In genomic region chr17:78360371-78361226, GRCh38 we compare ENCODE assay signal across 1 cellular context.
TF ChIP-seq lines count a peak whose summit lies in the region.

No MANE protein-coding gene starts in this region.

TF ChIP-seq in HepG2, 621 proteins besides CTCF, POLR2A, EP300 and RAD21 (continued from another document and continues in another):
- TF ChIP-seq, protein P1, sequence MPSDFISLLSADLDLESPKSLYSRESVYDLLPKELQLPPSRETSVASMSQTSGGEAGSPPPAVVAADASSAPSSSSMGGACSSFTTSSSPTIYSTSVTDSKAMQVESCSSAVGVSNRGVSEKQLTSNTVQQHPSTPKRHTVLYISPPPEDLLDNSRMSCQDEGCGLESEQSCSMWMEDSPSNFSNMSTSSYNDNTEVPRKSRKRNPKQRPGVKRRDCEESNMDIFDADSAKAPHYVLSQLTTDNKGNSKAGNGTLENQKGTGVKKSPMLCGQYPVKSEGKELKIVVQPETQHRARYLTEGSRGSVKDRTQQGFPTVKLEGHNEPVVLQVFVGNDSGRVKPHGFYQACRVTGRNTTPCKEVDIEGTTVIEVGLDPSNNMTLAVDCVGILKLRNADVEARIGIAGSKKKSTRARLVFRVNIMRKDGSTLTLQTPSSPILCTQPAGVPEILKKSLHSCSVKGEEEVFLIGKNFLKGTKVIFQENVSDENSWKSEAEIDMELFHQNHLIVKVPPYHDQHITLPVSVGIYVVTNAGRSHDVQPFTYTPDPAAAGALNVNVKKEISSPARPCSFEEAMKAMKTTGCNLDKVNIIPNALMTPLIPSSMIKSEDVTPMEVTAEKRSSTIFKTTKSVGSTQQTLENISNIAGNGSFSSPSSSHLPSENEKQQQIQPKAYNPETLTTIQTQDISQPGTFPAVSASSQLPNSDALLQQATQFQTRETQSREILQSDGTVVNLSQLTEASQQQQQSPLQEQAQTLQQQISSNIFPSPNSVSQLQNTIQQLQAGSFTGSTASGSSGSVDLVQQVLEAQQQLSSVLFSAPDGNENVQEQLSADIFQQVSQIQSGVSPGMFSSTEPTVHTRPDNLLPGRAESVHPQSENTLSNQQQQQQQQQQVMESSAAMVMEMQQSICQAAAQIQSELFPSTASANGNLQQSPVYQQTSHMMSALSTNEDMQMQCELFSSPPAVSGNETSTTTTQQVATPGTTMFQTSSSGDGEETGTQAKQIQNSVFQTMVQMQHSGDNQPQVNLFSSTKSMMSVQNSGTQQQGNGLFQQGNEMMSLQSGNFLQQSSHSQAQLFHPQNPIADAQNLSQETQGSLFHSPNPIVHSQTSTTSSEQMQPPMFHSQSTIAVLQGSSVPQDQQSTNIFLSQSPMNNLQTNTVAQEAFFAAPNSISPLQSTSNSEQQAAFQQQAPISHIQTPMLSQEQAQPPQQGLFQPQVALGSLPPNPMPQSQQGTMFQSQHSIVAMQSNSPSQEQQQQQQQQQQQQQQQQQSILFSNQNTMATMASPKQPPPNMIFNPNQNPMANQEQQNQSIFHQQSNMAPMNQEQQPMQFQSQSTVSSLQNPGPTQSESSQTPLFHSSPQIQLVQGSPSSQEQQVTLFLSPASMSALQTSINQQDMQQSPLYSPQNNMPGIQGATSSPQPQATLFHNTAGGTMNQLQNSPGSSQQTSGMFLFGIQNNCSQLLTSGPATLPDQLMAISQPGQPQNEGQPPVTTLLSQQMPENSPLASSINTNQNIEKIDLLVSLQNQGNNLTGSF (CRISPR knock-in tag; IDR thresholded peaks at IDR 0.05), result peak; percentile 46; the same call in 1 of the 2 replicates
- TF ChIP-seq NFIC (IDR thresholded peaks at IDR 0.05; ENCODE audit: low read length), result no peak
- TF ChIP-seq ZNF574 (CRISPR knock-in tag; IDR thresholded peaks at IDR 0.05), result peak; percentile 53
- TF ChIP-seq PRDM10 (CRISPR knock-in tag; IDR thresholded peaks at IDR 0.05; ENCODE audit: low read depth), result no peak
- no peak for TF ChIP-seq IKZF1 (IDR thresholded peaks at IDR 0.05)
- peak; percentile 46; the same call in 1 of the 2 replicates for TF ChIP-seq ZNF292 (CRISPR knock-in tag; IDR thresholded peaks at IDR 0.05; ENCODE audit: borderline replicate concordance, low read depth)
- TF ChIP-seq, protein P2, sequence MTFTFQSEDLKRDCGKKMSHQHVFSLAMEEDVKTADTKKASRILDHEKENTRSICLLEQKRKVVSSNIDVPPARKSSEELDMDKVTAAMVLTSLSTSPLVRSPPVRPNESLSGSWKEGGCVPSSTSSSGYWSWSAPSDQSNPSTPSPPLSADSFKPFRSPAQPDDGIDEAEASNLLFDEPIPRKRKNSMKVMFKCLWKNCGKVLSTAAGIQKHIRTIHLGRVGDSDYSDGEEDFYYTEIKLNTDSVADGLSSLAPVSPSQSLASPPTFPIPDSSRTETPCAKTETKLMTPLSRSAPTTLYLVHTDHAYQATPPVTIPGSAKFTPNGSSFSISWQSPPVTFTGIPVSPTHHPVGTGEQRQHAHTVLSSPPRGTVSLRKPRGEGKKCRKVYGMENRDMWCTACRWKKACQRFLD (CRISPR knock-in tag; IDR thresholded peaks at IDR 0.05; ENCODE audit: borderline replicate concordance), result peak; percentile 58; the same call in 1 of the 2 replicates
- TF ChIP-seq SP140L (CRISPR knock-in tag; IDR thresholded peaks at IDR 0.05; ENCODE audit: borderline replicate concordance), result no peak
- TF ChIP-seq, protein P3, sequence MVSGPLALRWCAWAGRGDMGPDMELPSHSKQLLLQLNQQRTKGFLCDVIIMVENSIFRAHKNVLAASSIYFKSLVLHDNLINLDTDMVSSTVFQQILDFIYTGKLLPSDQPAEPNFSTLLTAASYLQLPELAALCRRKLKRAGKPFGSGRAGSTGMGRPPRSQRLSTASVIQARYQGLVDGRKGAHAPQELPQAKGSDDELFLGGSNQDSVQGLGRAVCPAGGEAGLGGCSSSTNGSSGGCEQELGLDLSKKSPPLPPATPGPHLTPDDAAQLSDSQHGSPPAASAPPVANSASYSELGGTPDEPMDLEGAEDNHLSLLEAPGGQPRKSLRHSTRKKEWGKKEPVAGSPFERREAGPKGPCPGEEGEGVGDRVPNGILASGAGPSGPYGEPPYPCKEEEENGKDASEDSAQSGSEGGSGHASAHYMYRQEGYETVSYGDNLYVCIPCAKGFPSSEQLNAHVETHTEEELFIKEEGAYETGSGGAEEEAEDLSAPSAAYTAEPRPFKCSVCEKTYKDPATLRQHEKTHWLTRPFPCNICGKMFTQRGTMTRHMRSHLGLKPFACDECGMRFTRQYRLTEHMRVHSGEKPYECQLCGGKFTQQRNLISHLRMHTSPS (CRISPR knock-in tag; IDR thresholded peaks at IDR 0.05; ENCODE audit: low read depth), result no peak
- TF ChIP-seq SNAPC5 (CRISPR knock-in tag; IDR thresholded peaks at IDR 0.05; ENCODE audit: borderline replicate concordance), result no peak
- TF ChIP-seq SRSF1 (optimal IDR thresholded peaks at IDR 0.05; ENCODE audit: low read depth, low read length), result no peak
- no peak for TF ChIP-seq TRIM22 (IDR thresholded peaks at IDR 0.05)
- TF ChIP-seq TEAD3 (CRISPR knock-in tag; optimal IDR thresholded peaks at IDR 0.05; ENCODE audit: borderline replicate concordance), result peak; percentile 76
- TF ChIP-seq ZNF20 (CRISPR knock-in tag; IDR thresholded peaks at IDR 0.05), result no peak
- no peak for TF ChIP-seq NFE2L2 (IDR thresholded peaks at IDR 0.05; ENCODE audit: low read length)
- TF ChIP-seq MIER3 (CRISPR knock-in tag; IDR thresholded peaks at IDR 0.05; ENCODE audit: borderline replicate concordance), result 0 out of 2 replicates have a peak, but pooled peaks have one; percentile 31
- TF ChIP-seq MBNL3 (CRISPR knock-in tag; conservative IDR thresholded peaks at IDR 0.05), result no peak
- no peak for TF ChIP-seq MAFK (conservative IDR thresholded peaks at IDR 0.05 in 1 of 2, IDR thresholded peaks at IDR 0.05 in 1 of 2; ENCODE audit: low read length in 2 of 2)
- peak; percentile 65 for TF ChIP-seq ZNF317 (CRISPR knock-in tag; IDR thresholded peaks at IDR 0.05)
- TF ChIP-seq DMAP1 (CRISPR knock-in tag; IDR thresholded peaks at IDR 0.05), result no peak; the same call in 1 of the 2 replicates
- 0 out of 2 replicates have a peak, but pooled peaks have one; percentile 76 for TF ChIP-seq ZFP37 (CRISPR knock-in tag; IDR thresholded peaks at IDR 0.05; ENCODE audit: borderline replicate concordance)
- no peak for TF ChIP-seq ZNF652 (CRISPR knock-in tag; IDR thresholded peaks at IDR 0.05; ENCODE audit: borderline replicate concordance, low read depth)
- TF ChIP-seq KDM4B (CRISPR knock-in tag; IDR thresholded peaks at IDR 0.05), result peak; percentile 62; the same call in 1 of the 2 replicates
- no peak for TF ChIP-seq RBM22 (optimal IDR thresholded peaks at IDR 0.05; ENCODE audit: low read length)
- TF ChIP-seq DPF2 (CRISPR knock-in tag; IDR thresholded peaks at IDR 0.05; ENCODE audit: borderline replicate concordance, low read depth), result no peak
- TF ChIP-seq NR2F1 (CRISPR knock-in tag; IDR thresholded peaks at IDR 0.05), result no peak
- no peak for TF ChIP-seq SETDB1 (CRISPR knock-in tag; IDR thresholded peaks at IDR 0.05; ENCODE audit: borderline replicate concordance)
- TF ChIP-seq ZNF777 (CRISPR knock-in tag; IDR thresholded peaks at IDR 0.05), result peak; percentile 84; the same call in 1 of the 2 replicates
- TF ChIP-seq RARA (CRISPR knock-in tag; IDR thresholded peaks at IDR 0.05), result peak; percentile 25; the same call in 1 of the 2 replicates
- TF ChIP-seq ZNF431 (CRISPR knock-in tag; IDR thresholded peaks at IDR 0.05; ENCODE audit: borderline replicate concordance, low read depth), result no peak
- TF ChIP-seq, protein P4, sequence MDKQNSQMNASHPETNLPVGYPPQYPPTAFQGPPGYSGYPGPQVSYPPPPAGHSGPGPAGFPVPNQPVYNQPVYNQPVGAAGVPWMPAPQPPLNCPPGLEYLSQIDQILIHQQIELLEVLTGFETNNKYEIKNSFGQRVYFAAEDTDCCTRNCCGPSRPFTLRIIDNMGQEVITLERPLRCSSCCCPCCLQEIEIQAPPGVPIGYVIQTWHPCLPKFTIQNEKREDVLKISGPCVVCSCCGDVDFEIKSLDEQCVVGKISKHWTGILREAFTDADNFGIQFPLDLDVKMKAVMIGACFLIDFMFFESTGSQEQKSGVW (CRISPR knock-in tag; IDR thresholded peaks at IDR 0.05; ENCODE audit: borderline replicate concordance), result no peak
- TF ChIP-seq, protein P5, sequence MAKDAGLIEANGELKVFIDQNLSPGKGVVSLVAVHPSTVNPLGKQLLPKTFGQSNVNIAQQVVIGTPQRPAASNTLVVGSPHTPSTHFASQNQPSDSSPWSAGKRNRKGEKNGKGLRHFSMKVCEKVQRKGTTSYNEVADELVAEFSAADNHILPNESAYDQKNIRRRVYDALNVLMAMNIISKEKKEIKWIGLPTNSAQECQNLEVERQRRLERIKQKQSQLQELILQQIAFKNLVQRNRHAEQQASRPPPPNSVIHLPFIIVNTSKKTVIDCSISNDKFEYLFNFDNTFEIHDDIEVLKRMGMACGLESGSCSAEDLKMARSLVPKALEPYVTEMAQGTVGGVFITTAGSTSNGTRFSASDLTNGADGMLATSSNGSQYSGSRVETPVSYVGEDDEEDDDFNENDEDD (CRISPR knock-in tag; IDR thresholded peaks at IDR 0.05; ENCODE audit: borderline replicate concordance), result peak; percentile 56
- no peak for TF ChIP-seq RBFOX2 (IDR thresholded peaks at IDR 0.05; ENCODE audit: low read depth, low read length)
- no peak for TF ChIP-seq HOXD1 (CRISPR knock-in tag; IDR thresholded peaks at IDR 0.05)
- no peak for TF ChIP-seq REXO4 (CRISPR knock-in tag; IDR thresholded peaks at IDR 0.05; ENCODE audit: borderline replicate concordance)
- no peak for TF ChIP-seq SOX13 (IDR thresholded peaks at IDR 0.05)
- TF ChIP-seq SOX13 (CRISPR knock-in tag; conservative IDR thresholded peaks at IDR 0.05 in 1 of 2, IDR thresholded peaks at IDR 0.05 in 1 of 2), result peak in 1 of 2 experiments; percentile 66; a peak in 2 of 4 replicates
- TF ChIP-seq DR1 (CRISPR knock-in tag; IDR thresholded peaks at IDR 0.05), result peak; percentile 63; the same call in 1 of the 2 replicates
- TF ChIP-seq ZSCAN29 (CRISPR knock-in tag; conservative IDR thresholded peaks at IDR 0.05), result no peak
- TF ChIP-seq HIVEP1 (CRISPR knock-in tag; IDR thresholded peaks at IDR 0.05), result peak; percentile 72
- TF ChIP-seq ZNF768 (CRISPR knock-in tag; IDR thresholded peaks at IDR 0.05), result peak; percentile 54; the same call in 1 of the 2 replicates
- peak; percentile 49; the same call in 1 of the 2 replicates for TF ChIP-seq ZSCAN9 (CRISPR knock-in tag; IDR thresholded peaks at IDR 0.05; ENCODE audit: borderline replicate concordance)
- no peak for TF ChIP-seq FOXA1 (IDR thresholded peaks at IDR 0.05)
- TF ChIP-seq FOXA1 (CRISPR knock-in tag; IDR thresholded peaks at IDR 0.05), result peak; percentile 14; the same call in 1 of the 2 replicates
- TF ChIP-seq PTBP1 (IDR thresholded peaks at IDR 0.05; ENCODE audit: low read depth, low read length, poor library complexity, severe bottlenecking), result peak; percentile 47
- TF ChIP-seq ZFP1 (CRISPR knock-in tag; IDR thresholded peaks at IDR 0.05), result no peak
- TF ChIP-seq ADNP (CRISPR knock-in tag; IDR thresholded peaks at IDR 0.05), result no peak
- TF ChIP-seq TRIM24 (CRISPR knock-in tag; IDR thresholded peaks at IDR 0.05), result no peak
- TF ChIP-seq ZNF543 (CRISPR knock-in tag; IDR thresholded peaks at IDR 0.05), result no peak; the same call in 1 of the 2 replicates
- no peak for TF ChIP-seq TBX3 (IDR thresholded peaks at IDR 0.05; ENCODE audit: borderline replicate concordance)
